Comparison of ENCODE assay signal across 8 cellular contexts in the genomic region with DNA sequence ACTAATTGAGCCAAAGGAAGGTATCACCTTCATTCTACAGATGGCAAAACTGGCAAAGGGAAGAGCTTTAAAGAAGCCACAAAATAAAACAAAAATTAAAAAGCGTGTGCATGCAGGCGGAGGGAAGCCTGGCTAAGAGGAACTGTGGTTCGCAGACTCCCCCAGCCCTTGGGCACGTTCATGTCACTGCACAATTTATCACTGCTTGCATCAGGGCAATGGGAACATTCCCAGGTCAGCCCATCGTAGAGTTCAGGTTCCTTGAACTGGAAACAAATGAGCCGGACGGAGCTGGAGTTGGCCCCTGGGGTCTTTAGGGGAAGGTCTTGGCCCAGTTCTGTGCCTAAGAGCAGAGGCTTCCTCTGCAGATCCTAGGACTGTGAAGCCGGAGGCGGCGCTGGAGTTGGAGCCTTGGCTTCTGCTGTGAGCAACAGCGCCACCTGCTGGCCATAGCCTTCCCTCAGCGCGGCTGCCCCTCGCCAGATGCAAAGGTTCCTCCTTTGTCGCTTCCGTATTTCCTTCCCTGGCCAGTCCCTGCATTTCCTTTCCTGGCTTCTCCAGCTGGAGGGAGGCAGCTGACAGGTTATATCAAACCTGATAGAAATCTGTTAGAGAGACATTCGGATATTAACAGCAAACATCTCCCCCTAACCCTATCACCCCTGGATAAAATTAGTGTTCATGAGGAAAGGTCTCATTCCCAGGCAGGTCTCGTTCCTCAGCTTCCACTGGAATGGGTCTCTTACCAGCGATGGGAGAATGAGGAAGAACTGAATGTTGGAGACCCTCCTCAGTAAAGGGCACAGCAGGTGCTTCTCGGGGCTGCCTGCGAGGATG.
A peak's percentile ranks its signal among the peaks of the same experiment; 100 is the strongest.
DNase-seq lines count a peak whose midpoint lies in the region; ATAC-seq and TF ChIP-seq lines count a peak whose summit lies in the region.
"Not testable (repeated sequence)": the region's sequence is repeated elsewhere in the genome, so short reads cannot be mapped to it uniquely, and the experiment has no call there.

No MANE protein-coding gene starts in this region.

- H3K4me3 Mint-ChIP-seq in memory B cell: not testable (repeated sequence)

- peak; percentile 41 for TF ChIP-seq CTCF in OCI-LY3 (IDR thresholded peaks at IDR 0.05; ENCODE audit: low read depth, low read length)

- peak overlapping the region; percentile 44 for H3K4me2 ChIP-seq in OCI-LY3 (ENCODE audit: low read length)

- H3K27me3 Mint-ChIP-seq in memory B cell: not testable (repeated sequence)

- peak; percentile 23 for DNase-seq in COR-L47 (lab: John Stamatoyannopoulos, UW)
- DNase-seq in HPDE6-E6E7 (ENCODE audit: extremely low spot score): peak; percentile 2
- DNase-seq in activated CD8-positive, alpha-beta memory T cell treated with anti-CD3 and anti-CD28 coated beads for 48 hours (ENCODE audit: low read depth in 2 of 3, low spot score in 2 of 3): peak; percentile 31 to 72 (median 63)
- peak; percentile 51 for DNase-seq in effector CD8-positive, alpha-beta T cell (lab: John Stamatoyannopoulos, UW)
- DNase-seq in memory B cell (ENCODE audit: low spot score in 2 of 2): peak; percentile 51 to 69
- DNase-seq in stimulated activated CD8-positive, alpha-beta memory T cell treated with anti-CD3 and anti-CD28 coated beads, Interleukin-12 subunit alpha, Interleukin-12 subunit beta, amount 100 ng/mL, for 24 hours (ENCODE audit: extremely low read depth): peak; percentile 41

- not testable (repeated sequence) for H4K20me1 ChIP-seq in OCI-LY3 (ENCODE audit: insufficient read depth, low read length)

- H3K4me3 ChIP-seq in OCI-LY3 (ENCODE audit: low read length): not testable (repeated sequence)

- not testable (repeated sequence) for H3K9me3 ChIP-seq in OCI-LY3 (ENCODE audit: insufficient read depth, low read length)

- H3K9me3 Mint-ChIP-seq in memory B cell: not testable (repeated sequence)

- not testable (repeated sequence) for H3K36me3 Mint-ChIP-seq in memory B cell

- H3K9ac ChIP-seq in OCI-LY3 (ENCODE audit: low read length): not testable (repeated sequence)

- not testable (repeated sequence) for H3K4me1 ChIP-seq in OCI-LY3 (ENCODE audit: low read length)

- not testable (repeated sequence) for H3K79me2 ChIP-seq in OCI-LY3 (ENCODE audit: low read length)

- H3K27ac Mint-ChIP-seq in memory B cell: not testable (repeated sequence)

- peak; percentile 83 for ATAC-seq in GM21367 (IDR thresholded peaks at IDR 0.05; ENCODE audit: unreplicated experiment)
- ATAC-seq in memory B cell (ENCODE audit: low read depth): peak; percentile 80

- not testable (repeated sequence) for H3K36me3 ChIP-seq in OCI-LY3 (replicated peaks; ENCODE audit: low read depth, low read length)

- not testable (repeated sequence) for H3K4me1 Mint-ChIP-seq in memory B cell

- not testable (repeated sequence) for H2AFZ ChIP-seq in OCI-LY3 (ENCODE audit: low read depth, low read length)

- not testable (repeated sequence) for H3K27ac ChIP-seq in OCI-LY3 (ENCODE audit: low read length)

- H3K27me3 ChIP-seq in OCI-LY3 (ENCODE audit: low read depth, low read length): not testable (repeated sequence)

Comparison
In these comparisons a context has a peak if more than half of its experiments do, and no peak if none do; other contexts are left out.
1. DNase-seq: peak in every context shown above with its lines; median percentile 63 in activated CD8-positive, alpha-beta memory T cell treated with anti-CD3 and anti-CD28 coated beads for 48 hours; 60 in memory B cell; 51 in effector CD8-positive, alpha-beta T cell; 41 in stimulated activated CD8-positive, alpha-beta memory T cell treated with anti-CD3 and anti-CD28 coated beads, Interleukin-12 subunit alpha, Interleukin-12 subunit beta, amount 100 ng/mL, for 24 hours; 23 in COR-L47; 2 in HPDE6-E6E7.